Comparison of ENCODE assay signal across 12 cellular contexts in the genomic region with DNA sequence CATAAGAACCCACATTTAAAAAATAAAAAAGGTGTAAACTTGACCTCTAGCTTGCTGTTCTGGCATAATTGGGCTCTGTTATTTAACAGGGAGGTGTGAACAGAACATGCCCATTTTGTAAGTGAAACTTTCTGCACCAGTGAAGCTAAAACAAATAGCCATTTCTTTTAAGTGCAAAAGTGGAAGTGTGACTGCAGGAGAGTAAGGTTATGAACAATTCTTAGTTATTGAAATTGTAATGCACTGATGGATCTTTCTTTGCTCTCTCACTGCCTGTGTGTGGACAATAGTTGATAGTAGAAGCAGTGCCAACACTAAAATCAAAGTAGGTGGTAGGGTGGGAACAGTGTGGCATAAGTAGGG. TPM values are rescaled to one million over a fixed set of nuclear protein-coding genes. Genes with fewer than 3 reads are reported as not detected.
DNase-seq lines count a peak whose midpoint lies in the region; ATAC-seq and TF ChIP-seq lines count a peak whose summit lies in the region.
"Had no signal": no experiment of that assay in that cellular context is flagged by ENCODE, and none has a peak within 500 bp of the region (broad histone marks: within the 10 kb centered on the region; RNA-seq: fewer than 3 reads in every experiment).

No MANE protein-coding gene starts in this region.

- TF ChIP-seq CTCF in CD8-positive, alpha-beta T cell (IDR thresholded peaks at IDR 0.05), result no peak

- H3K4me1 ChIP-seq in CD8-positive, alpha-beta T cell (ENCODE audit: insufficient read depth, low read length), result peaks cover 41% of the 10 kb centered on the region

- no peak overlapping the region for H3K4me3 Mint-ChIP-seq in CD8-positive, alpha-beta T cell
- peak overlapping the region; percentile 21 to 77 (median 48) for H3K4me3 Mint-ChIP-seq in IgD-negative memory B cell

- H3K4me3 ChIP-seq in CD8-positive, alpha-beta T cell (ENCODE audit: low read depth, low read length), result no peak overlapping the region

- peak overlapping the region; percentile 89 for H3K27ac Mint-ChIP-seq in CD8-positive, alpha-beta T cell
- peak overlapping the region; percentile 76 to 94 (median 86) for H3K27ac Mint-ChIP-seq in IgD-negative memory B cell
- H3K27ac Mint-ChIP-seq: progenitor cell of endocrine pancreas had no signal

- POLR2A ChIA-PET in CD8-positive, alpha-beta T cell (lab: Charles Lee), result interaction anchor here (1.0 to 1.3 kb wide), 3 partner anchors 12 to 23 kb away, joined by 3 to 4 read pairs (median 3); a partner anchor contains a TSS

- no peak overlapping the region for H3K27ac ChIP-seq in CD8-positive, alpha-beta T cell (ENCODE audit: low read depth, low read length)

- no peak for DNase-seq in CD8-positive, alpha-beta T cell
- no peak for DNase-seq in NK-92 treated with Interleukin-12 subunit alpha and Interleukin-12 subunit beta, amount 100 ng/mL, for 24 hours (lab: John Stamatoyannopoulos, UW)
- DNase-seq in CD1c-positive myeloid dendritic cell (ENCODE audit: extremely low spot score) (no peak), NCI-H510A treated with DMSO at 0.1 percent for 48 hours (lab: John Stamatoyannopoulos, UW) (no peak), left colon (no peak)
- DNase-seq: C1 segment of cervical spinal cord; effector memory CD4-positive, alpha-beta T cell; SHP77 treated with DMSO at 0.1 percent for 48 hours had no signal

- H3K36me3 ChIP-seq in CD8-positive, alpha-beta T cell (ENCODE audit: insufficient read depth, low read length), result no peaks in the 10 kb centered on the region

- no peaks in the 10 kb centered on the region for H3K27me3 Mint-ChIP-seq in CD8-positive, alpha-beta T cell (ENCODE audit: low read depth)
- H3K27me3 Mint-ChIP-seq in IgD-negative memory B cell, result peaks cover 5% of the 10 kb centered on the region
- H3K27me3 Mint-ChIP-seq: progenitor cell of endocrine pancreas had no signal

- no peaks in the 10 kb centered on the region for H3K9me3 ChIP-seq in CD8-positive, alpha-beta T cell (ENCODE audit: low read length)

- intact Hi-C loops in CD8-positive, alpha-beta T cell (cut with DNase I, micrococcal nuclease), result loop anchor here in 1 of 2 experiments (10.0 kb wide), 2 partner anchors 117 to 407 kb away; a partner anchor contains a TSS
- intact Hi-C loops in left colon (cut with DNase I, micrococcal nuclease), result no loop called here

- no peak for ATAC-seq in CD8-positive, alpha-beta T cell
- ATAC-seq in GM19023 (IDR thresholded peaks at IDR 0.05; ENCODE audit: unreplicated experiment) (peak; percentile 73), HG02798 (IDR thresholded peaks at IDR 0.05; ENCODE audit: poor library complexity, unreplicated experiment) (peak; percentile 86), left colon (no peak)

- CTCF ChIA-PET in CD8-positive, alpha-beta T cell (lab: Charles Lee), result interaction anchor here (1.2 to 1.3 kb wide), 2 partner anchors 9 to 11 kb away, joined by 3 to 5 read pairs; no protein-coding TSS in a partner anchor

- no peaks in the 10 kb centered on the region for H3K27me3 ChIP-seq in CD8-positive, alpha-beta T cell (ENCODE audit: insufficient read depth, low read length)

- H3K4me1 Mint-ChIP-seq in CD8-positive, alpha-beta T cell (ENCODE audit: low read depth), result peaks cover 67% of the 10 kb centered on the region
- peaks cover 40 to 59% (median 43%) of the 10 kb centered on the region in 3 donors for H3K4me1 Mint-ChIP-seq in IgD-negative memory B cell

- peaks cover 79% of the 10 kb centered on the region for H3K36me3 Mint-ChIP-seq in CD8-positive, alpha-beta T cell
- H3K36me3 Mint-ChIP-seq in IgD-negative memory B cell, result peaks cover 7% of the 10 kb centered on the region

- H3K9me3 Mint-ChIP-seq in CD8-positive, alpha-beta T cell, result peaks cover 11% of the 10 kb centered on the region
- no peaks in the 10 kb centered on the region for H3K9me3 Mint-ChIP-seq in IgD-negative memory B cell

RNA-seq across cellular contexts. Expression of a gene that starts 12.6 kb away (rescaled TPM):
- 10 to 100 TPM; 76.1 to 81.2 TPM for total RNA-seq in CD8-positive, alpha-beta T cell
- polyA plus RNA-seq in IgD-negative memory B cell, result 155 TPM
- 1 to 10 TPM in 1 of 2 donors, under 1 TPM in 1; 0.85 to 2.1 TPM for total RNA-seq in left colon
- total RNA-seq: progenitor cell of endocrine pancreas had no signal

Comparison
In these comparisons a context has a peak if more than half of its experiments do, and no peak if none do; other contexts are left out.
1. ATAC-seq: peak in GM19023 (single experiment) and HG02798 (single experiment); none in CD8-positive, alpha-beta T cell (single experiment) and left colon (single experiment).
2. RNA of a gene that starts 12.6 kb away (total RNA-seq): 76.1 to 81.2 TPM in CD8-positive, alpha-beta T cell; 0.85 to 2.1 TPM in left colon; every median in the first group is over 10 times any median in the second.